ENCODE assay signal across 1 cellular context in the genomic region with DNA sequence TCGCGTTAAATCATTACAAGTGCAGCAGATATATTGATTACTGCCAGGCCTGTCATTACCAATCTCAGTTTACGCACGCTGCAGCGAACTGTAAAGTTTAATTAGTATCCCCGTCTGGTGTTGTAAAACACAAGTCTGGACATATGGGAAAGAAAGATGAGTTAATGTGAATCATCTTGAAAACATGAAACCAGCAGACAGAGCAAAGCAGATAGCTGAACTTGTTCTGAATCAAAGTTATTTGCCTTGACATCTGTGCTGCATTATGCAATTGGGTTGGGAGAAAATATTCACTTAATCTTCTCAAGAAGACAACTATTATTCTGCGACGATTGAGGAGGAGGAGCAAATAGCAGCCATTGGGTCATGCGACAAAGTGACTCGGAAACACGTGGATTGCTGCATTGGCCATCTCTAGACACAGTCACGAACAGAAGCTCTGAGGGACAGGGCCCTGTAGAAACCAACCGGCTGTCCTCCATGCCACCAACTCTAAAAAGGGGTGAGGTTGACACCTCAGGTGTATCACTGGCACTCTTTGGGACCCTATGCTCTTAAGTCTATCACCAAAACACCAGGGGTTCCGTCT.
TF ChIP-seq lines count a peak whose summit lies in the region.

No MANE protein-coding gene starts in this region.

TF ChIP-seq in HepG2, 621 proteins besides CTCF, POLR2A, EP300 and RAD21 (continued from another document):
- TF ChIP-seq, protein P1, sequence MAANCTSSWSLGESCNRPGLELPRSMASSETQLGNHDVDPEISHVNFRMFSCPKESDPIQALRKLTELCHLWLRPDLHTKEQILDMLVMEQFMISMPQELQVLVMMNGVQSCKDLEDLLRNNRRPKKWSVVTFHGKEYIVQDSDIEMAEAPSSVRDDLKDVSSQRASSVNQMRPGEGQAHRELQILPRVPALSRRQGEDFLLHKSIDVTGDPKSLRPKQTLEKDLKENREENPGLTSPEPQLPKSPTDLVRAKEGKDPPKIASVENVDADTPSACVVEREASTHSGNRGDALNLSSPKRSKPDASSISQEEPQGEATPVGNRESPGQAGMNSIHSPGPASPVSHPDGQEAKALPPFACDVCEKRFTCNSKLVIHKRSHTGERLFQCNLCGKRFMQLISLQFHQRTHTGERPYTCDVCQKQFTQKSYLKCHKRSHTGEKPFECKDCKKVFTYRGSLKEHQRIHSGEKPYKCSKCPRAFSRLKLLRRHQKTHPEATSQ (CRISPR knock-in tag; IDR thresholded peaks at IDR 0.05; ENCODE audit: borderline replicate concordance) = no peak
- TF ChIP-seq KAT2B (IDR thresholded peaks at IDR 0.05; ENCODE audit: borderline replicate concordance, low read depth, low read length) (no peak), ZMAT3 (CRISPR knock-in tag; conservative IDR thresholded peaks at IDR 0.05) (no peak)
